27 cellular contexts compared by ENCODE assay signal in the genomic region with DNA sequence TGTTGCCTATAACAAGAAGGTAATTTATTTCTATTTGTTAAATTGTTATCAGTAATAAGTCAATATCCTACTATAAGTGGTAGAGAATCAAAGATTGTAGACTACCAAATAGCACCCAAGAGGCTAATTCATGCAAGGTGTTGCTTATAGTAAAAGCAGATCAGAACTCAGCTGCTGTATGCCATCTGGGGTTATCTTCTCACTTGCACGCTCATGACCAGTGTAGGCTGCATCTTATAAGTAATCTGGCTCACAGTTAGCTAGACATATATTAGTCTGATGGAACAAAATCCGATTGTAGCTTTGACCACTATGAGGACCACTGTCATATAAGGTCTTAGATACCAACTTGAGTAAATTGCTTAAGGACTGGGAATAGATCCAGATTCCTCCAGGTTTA. TPM values are rescaled to one million over a fixed set of nuclear protein-coding genes. Genes with fewer than 3 reads are reported as not detected.
DNase-seq lines count a peak whose midpoint lies in the region; ATAC-seq and TF ChIP-seq lines count a peak whose summit lies in the region.
"Had no signal": no experiment of that assay in that cellular context is flagged by ENCODE, and none has a peak within 500 bp of the region (broad histone marks: within the 10 kb centered on the region; RNA-seq: fewer than 3 reads in every experiment).

No MANE protein-coding gene starts in this region.

- no peaks in the 10 kb centered on the region for H3K27me3 Mint-ChIP-seq in activated T-cell treated with anti-CD3 and anti-CD28 coated beads, Interleukin-2, amount 50 U/mL, for 72 hours (ENCODE audit: low read depth)
- H3K27me3 Mint-ChIP-seq: IgD-negative memory B cell had no signal

- H3K9ac ChIP-seq in KMS-11 = no peak overlapping the region

- H3K79me2 ChIP-seq in KMS-11 (ENCODE audit: insufficient read depth, low read depth) = peaks cover 100% of the 10 kb centered on the region

- H3K27me3 ChIP-seq in KMS-11 (ENCODE audit: insufficient read depth, low read depth) (no peaks in the 10 kb centered on the region), WERI-Rb-1 (ENCODE audit: insufficient read depth, low read depth, severe bottlenecking) (no peaks in the 10 kb centered on the region)
- H3K27me3 ChIP-seq: pancreas, stomach, transverse colon had no signal

- peak overlapping the region; percentile 47 for H3K27ac Mint-ChIP-seq in activated T-cell treated with anti-CD3 and anti-CD28 coated beads, Interleukin-2, amount 50 U/mL, for 72 hours
- H3K27ac Mint-ChIP-seq in stimulated activated effector memory CD8-positive, alpha-beta T cell treated with anti-CD3 and anti-CD28 coated beads, Interleukin-12 subunit alpha, Interleukin-12 subunit beta, amount 100 ng/mL, for 72 hours = peak overlapping the region; percentile 1
- H3K27ac Mint-ChIP-seq: H9 had no signal

- peak overlapping the region; percentile 57 for H3K27ac ChIP-seq in KMS-11
- no peak overlapping the region for H3K27ac ChIP-seq in WERI-Rb-1
- H3K27ac ChIP-seq: pancreas had no signal

- in situ Hi-C loops in ACHN (cut with HindIII; ENCODE audit: low pct_ligation_motif_present, low pct_unique_long_range_greater_than_20kb, low sequenced_read_pairs) = no loop called here

- H4K20me1 ChIP-seq in KMS-11 (ENCODE audit: insufficient read depth) = peaks cover 8% of the 10 kb centered on the region

- H3K36me3 ChIP-seq in KMS-11 (ENCODE audit: insufficient read depth) = no peaks in the 10 kb centered on the region
- peaks cover 9% of the 10 kb centered on the region; the same call in 1 of the 2 replicates for H3K36me3 ChIP-seq in WERI-Rb-1
- H3K36me3 ChIP-seq: pancreas, stomach, transverse colon had no signal

- H3K4me3 ChIP-seq in KMS-11 (IDR thresholded peaks at IDR 0.05; ENCODE audit: insufficient read depth, low read depth, low read length) (no peak overlapping the region), WERI-Rb-1 (ENCODE audit: low read depth, low read length) (no peak overlapping the region)
- H3K4me3 ChIP-seq: lung, mucosa of descending colon, pancreas, smooth muscle cell, stomach, transverse colon had no signal

- H3K4me3 Mint-ChIP-seq in activated T-cell treated with anti-CD3 and anti-CD28 coated beads, Interleukin-2, amount 50 U/mL, for 72 hours = peak overlapping the region in 1 of 2 donors; percentile 14
- no peak overlapping the region for H3K4me3 Mint-ChIP-seq in stimulated activated effector memory CD8-positive, alpha-beta T cell treated with anti-CD3 and anti-CD28 coated beads, Interleukin-12 subunit alpha, Interleukin-12 subunit beta, amount 100 ng/mL, for 72 hours
- H3K4me3 Mint-ChIP-seq: H9 had no signal

- no peak for ATAC-seq in activated T-cell treated with anti-CD3 and anti-CD28 coated beads, Interleukin-2, amount 50 U/mL, for 72 hours (replicated peaks in 1 of 2)
- ATAC-seq in stimulated activated effector memory CD8-positive, alpha-beta T cell treated with anti-CD3 and anti-CD28 coated beads, Interleukin-12 subunit alpha, Interleukin-12 subunit beta, amount 100 ng/mL, for 72 hours = no peak
- no peak for ATAC-seq in HG03108 (IDR thresholded peaks at IDR 0.05; ENCODE audit: unreplicated experiment)
- ATAC-seq: mucosa of descending colon, pancreas, PC-3 had no signal

- H3K4me1 Mint-ChIP-seq in activated T-cell treated with anti-CD3 and anti-CD28 coated beads, Interleukin-2, amount 50 U/mL, for 72 hours (ENCODE audit: low read depth) = peaks cover 87% of the 10 kb centered on the region
- peaks cover 86% of the 10 kb centered on the region for H3K4me1 Mint-ChIP-seq in stimulated activated effector memory CD8-positive, alpha-beta T cell treated with anti-CD3 and anti-CD28 coated beads, Interleukin-12 subunit alpha, Interleukin-12 subunit beta, amount 100 ng/mL, for 72 hours

- H3K9me3 ChIP-seq in WERI-Rb-1 (ENCODE audit: severe bottlenecking) = no peaks in the 10 kb centered on the region
- H3K9me3 ChIP-seq: mucosa of descending colon, pancreas, stomach, transverse colon had no signal

- no peak for DNase-seq in activated T-cell treated with anti-CD3 and anti-CD28 coated beads, Interleukin-2, amount 50 U/mL, for 72 hours
- no peak for DNase-seq in activated T-cell treated with anti-CD3 and anti-CD28 coated beads, Interleukin-2, amount 50 U/mL, for 1 hour
- DNase-seq in WERI-Rb-1 = peak; percentile 54
- DNase-seq in stimulated activated effector memory CD8-positive, alpha-beta T cell treated with anti-CD3 and anti-CD28 coated beads, Interleukin-12 subunit alpha, Interleukin-12 subunit beta, amount 100 ng/mL, for 72 hours (ENCODE audit: low spot score in 2 of 2) = no peak
- no peak for DNase-seq in ACHN
- no peak for DNase-seq in NCI-H69 (lab: John Stamatoyannopoulos, UW)
- DNase-seq: activated CD4-positive, alpha-beta T cell treated with anti-CD3 and anti-CD28 coated beads, Interleukin-2, amount 50 U/mL, for 1 hour; DND-41; H9; head of caudate nucleus; mucosa of descending colon; NCI-H1105 treated with DMSO at 0.1 percent for 48 hours; NCI-H2029 treated with DMSO at 0.1 percent for 48 hours; NCI-H345; pancreas; PC-3; retina; Right ventricle myocardium superior; stimulated activated CD4-positive, alpha-beta T cell treated with anti-CD3 and anti-CD28 coated beads, Interleukin-1b, Interleukin-23, amount 100 ng/mL, for 48 hours; stimulated activated CD8-positive, alpha-beta memory T cell treated with anti-CD3 and anti-CD28 coated beads, Interleukin-4, amount 100 ng/mL, for 48 hours; stomach; transverse colon had no signal

- no peak overlapping the region for H2AFZ ChIP-seq in KMS-11 (ENCODE audit: low read depth)

- peak overlapping the region; percentile 88 for H3K4me2 ChIP-seq in KMS-11
- H3K4me2 ChIP-seq: smooth muscle cell had no signal

- peaks cover 0 to 4% of the 10 kb centered on the region in 2 donors for H3K36me3 Mint-ChIP-seq in activated T-cell treated with anti-CD3 and anti-CD28 coated beads, Interleukin-2, amount 50 U/mL, for 72 hours (ENCODE audit: insufficient read depth in 2 of 2)
- no peaks in the 10 kb centered on the region for H3K36me3 Mint-ChIP-seq in stimulated activated effector memory CD8-positive, alpha-beta T cell treated with anti-CD3 and anti-CD28 coated beads, Interleukin-12 subunit alpha, Interleukin-12 subunit beta, amount 100 ng/mL, for 72 hours
- H3K36me3 Mint-ChIP-seq: IgD-negative memory B cell had no signal

- no peak for TF ChIP-seq CTCF in KMS-11 (conservative IDR thresholded peaks at IDR 0.05; ENCODE audit: low read depth, low read length)
- no peak for TF ChIP-seq CTCF in WERI-Rb-1 (IDR thresholded peaks at IDR 0.05; ENCODE audit: low read depth, low read length)

- H3K9me3 Mint-ChIP-seq in activated T-cell treated with anti-CD3 and anti-CD28 coated beads, Interleukin-2, amount 50 U/mL, for 72 hours = no peaks in the 10 kb centered on the region
- no peaks in the 10 kb centered on the region for H3K9me3 Mint-ChIP-seq in stimulated activated effector memory CD8-positive, alpha-beta T cell treated with anti-CD3 and anti-CD28 coated beads, Interleukin-12 subunit alpha, Interleukin-12 subunit beta, amount 100 ng/mL, for 72 hours
- H3K9me3 Mint-ChIP-seq: H9, IgD-negative memory B cell had no signal

- peaks cover 100% of the 10 kb centered on the region for H3K4me1 ChIP-seq in KMS-11 (ENCODE audit: low read depth, poor library complexity, severe bottlenecking)

RNA-seq across cellular contexts. Expression of a gene that starts 17.1 kb away (rescaled TPM):
- 10 to 100 TPM; 78.7 to 86.1 TPM for total RNA-seq in activated T-cell treated with anti-CD3 and anti-CD28 coated beads, Interleukin-2, amount 50 U/mL, for 72 hours
